12 cellular contexts compared by ENCODE assay signal in genomic region chr19:33460221-33460908, GRCh38.
"Had no signal": no experiment of that assay in that cellular context is flagged by ENCODE, and none has a peak within 500 bp of the region (broad histone marks: within the 10 kb centered on the region; RNA-seq: fewer than 3 reads in every experiment).

No MANE protein-coding gene starts in this region.

- H3K36me3 ChIP-seq: breast epithelium had no signal

- H3K9me3 ChIP-seq: breast epithelium, heart left ventricle, suprapubic skin had no signal

- H3K27me3 Mint-ChIP-seq: activated CD4-positive, alpha-beta memory T cell treated with anti-CD3 and anti-CD28 coated beads, Interleukin-2, amount 10 ng/mL, durations not matched to agents 7 days and 5 days; activated naive CD8-positive, alpha-beta T cell treated with anti-CD3 and anti-CD28 coated beads, Interleukin-2, amount 10 ng/mL, durations not matched to agents 7 days and 5 days; progenitor cell of endocrine pancreas; T-helper 17 cell had no signal

- H3K9me3 Mint-ChIP-seq: activated CD4-positive, alpha-beta memory T cell treated with anti-CD3 and anti-CD28 coated beads, Interleukin-2, amount 10 ng/mL, durations not matched to agents 7 days and 5 days; activated naive CD8-positive, alpha-beta T cell treated with anti-CD3 and anti-CD28 coated beads, Interleukin-2, amount 10 ng/mL, durations not matched to agents 7 days and 5 days had no signal

- H3K27ac ChIP-seq: breast epithelium, heart left ventricle, suprapubic skin had no signal

- H3K36me3 Mint-ChIP-seq: activated naive CD8-positive, alpha-beta T cell treated with anti-CD3 and anti-CD28 coated beads, Interleukin-2, amount 10 ng/mL, durations not matched to agents 7 days and 5 days had no signal

- H3K27me3 ChIP-seq: breast epithelium, heart left ventricle, suprapubic skin had no signal

- H3K4me3 ChIP-seq: breast epithelium, heart left ventricle, suprapubic skin had no signal

- DNase-seq: activated CD4-positive, alpha-beta memory T cell treated with anti-CD3 and anti-CD28 coated beads, Interleukin-2, amount 10 ng/mL, durations not matched to agents 7 days and 5 days; activated naive CD8-positive, alpha-beta T cell treated with anti-CD3 and anti-CD28 coated beads, Interleukin-2, amount 10 ng/mL, durations not matched to agents 7 days and 5 days; foreskin melanocyte; right cardiac atrium; SHP77 treated with DMSO at 0.1 percent for 48 hours; stimulated activated CD4-positive, alpha-beta T cell treated with anti-CD3 and anti-CD28 coated beads, Interleukin-1b, Interleukin-23, amount 100 ng/mL, for 48 hours; stimulated activated naive CD8-positive, alpha-beta T cell treated with anti-CD3 and anti-CD28 coated beads, Interleukin-15, Interleukin-2, amounts not matched to agents 100 U/mL and 50 U/mL, for 24 hours; T-helper 17 cell had no signal

- H3K4me1 ChIP-seq: breast epithelium, suprapubic skin had no signal

- ATAC-seq: heart left ventricle, right cardiac atrium, T-helper 17 cell had no signal

- H3K27ac Mint-ChIP-seq: activated CD4-positive, alpha-beta memory T cell treated with anti-CD3 and anti-CD28 coated beads, Interleukin-2, amount 10 ng/mL, durations not matched to agents 7 days and 5 days; activated naive CD8-positive, alpha-beta T cell treated with anti-CD3 and anti-CD28 coated beads, Interleukin-2, amount 10 ng/mL, durations not matched to agents 7 days and 5 days; progenitor cell of endocrine pancreas; T-helper 17 cell had no signal

- H3K4me3 Mint-ChIP-seq: activated CD4-positive, alpha-beta memory T cell treated with anti-CD3 and anti-CD28 coated beads, Interleukin-2, amount 10 ng/mL, durations not matched to agents 7 days and 5 days; activated naive CD8-positive, alpha-beta T cell treated with anti-CD3 and anti-CD28 coated beads, Interleukin-2, amount 10 ng/mL, durations not matched to agents 7 days and 5 days; T-helper 17 cell had no signal

- H3K4me1 Mint-ChIP-seq: activated CD4-positive, alpha-beta memory T cell treated with anti-CD3 and anti-CD28 coated beads, Interleukin-2, amount 10 ng/mL, durations not matched to agents 7 days and 5 days; activated naive CD8-positive, alpha-beta T cell treated with anti-CD3 and anti-CD28 coated beads, Interleukin-2, amount 10 ng/mL, durations not matched to agents 7 days and 5 days had no signal
